ENCODE assay signal across 2 cellular contexts in genomic region chr2:108613261-108614042, GRCh38.
TF ChIP-seq lines count a peak whose summit lies in the region.

No MANE protein-coding gene starts in this region.

TF ChIP-seq in A549, 52 proteins besides CTCF, POLR2A, EP300 and RAD21 (continued from another document):
- TF ChIP-seq PHF8 (IDR thresholded peaks at IDR 0.05; ENCODE audit: borderline replicate concordance, low read depth) = no peak
- TF ChIP-seq ESRRA (IDR thresholded peaks at IDR 0.05; ENCODE audit: borderline replicate concordance, low read length) = no peak
- TF ChIP-seq CBX2 (IDR thresholded peaks at IDR 0.05; ENCODE audit: borderline replicate concordance, low read depth) = no peak
- no peak for TF ChIP-seq SREBF2 (IDR thresholded peaks at IDR 0.05)
- TF ChIP-seq HDAC2 (IDR thresholded peaks at IDR 0.05) = no peak
- no peak for TF ChIP-seq HMGXB4 (CRISPR knock-in tag; IDR thresholded peaks at IDR 0.05; ENCODE audit: borderline replicate concordance)
- no peak for TF ChIP-seq MAZ (IDR thresholded peaks at IDR 0.05; ENCODE audit: borderline replicate concordance, low read depth, low read length)

TF ChIP-seq in K562, 482 proteins besides CTCF, POLR2A, EP300 and RAD21 (continued from another document):
- TF ChIP-seq FOXK2 (conservative IDR thresholded peaks at IDR 0.05 in 1 of 2, IDR thresholded peaks at IDR 0.05 in 1 of 2; ENCODE audit: low read depth in 2 of 2) = no peak
- TF ChIP-seq AFF1 (IDR thresholded peaks at IDR 0.05; ENCODE audit: low read depth in 1 of 2, partially characterized antibody in 2 of 2) = no peak
- TF ChIP-seq FOXA3 (CRISPR knock-in tag; conservative IDR thresholded peaks at IDR 0.05 in 1 of 2, IDR thresholded peaks at IDR 0.05 in 1 of 2) = peak in 1 of 2 experiments; percentile 40; a peak in 1 of 4 replicates
- 0 out of 2 replicates have a peak, but pooled peaks have one; percentile 10 for TF ChIP-seq CBX1 (IDR thresholded peaks at IDR 0.05; ENCODE audit: low read depth)
- no peak for TF ChIP-seq ZFP1 (CRISPR knock-in tag; IDR thresholded peaks at IDR 0.05)
- TF ChIP-seq ZNF143 (CRISPR knock-in tag; IDR thresholded peaks at IDR 0.05) = no peak
- peak in 1 of 2 experiments; percentile 19; a peak in 1 of 4 replicates for TF ChIP-seq HDAC1 (IDR thresholded peaks at IDR 0.05)
- no peak for TF ChIP-seq SLC30A9 (CRISPR knock-in tag; IDR thresholded peaks at IDR 0.05)
- peak; percentile 57 for TF ChIP-seq MAX (CRISPR knock-in tag; IDR thresholded peaks at IDR 0.05)
- TF ChIP-seq L3MBTL2 (IDR thresholded peaks at IDR 0.05) = 0 out of 2 replicates have a peak, but pooled peaks have one; percentile 20
- peak; percentile 88 for TF ChIP-seq NFIC (IDR thresholded peaks at IDR 0.05)
